In genomic region chr11:825366-826231, GRCh38 we compare ENCODE assay signal across 2 cellular contexts.
A peak's percentile ranks its signal among the peaks of the same experiment; 100 is the strongest.
TF ChIP-seq lines count a peak whose summit lies in the region.

No MANE protein-coding gene starts in this region.

TF ChIP-seq in HCT116, 20 proteins besides CTCF, POLR2A, EP300 and RAD21:
- TF ChIP-seq MAX (IDR thresholded peaks at IDR 0.05) (no peak), SRF (IDR thresholded peaks at IDR 0.05; ENCODE audit: low read depth) (no peak), POLR2AphosphoS5 (IDR thresholded peaks at IDR 0.05; ENCODE audit: low read depth, low read length) (no peak), FOSL1 (IDR thresholded peaks at IDR 0.05; ENCODE audit: low read depth) (no peak), JUND (IDR thresholded peaks at IDR 0.05) (no peak), SIN3A (IDR thresholded peaks at IDR 0.05; ENCODE audit: low read depth) (no peak), CEBPB (IDR thresholded peaks at IDR 0.05; ENCODE audit: low read depth) (no peak), ELF1 (IDR thresholded peaks at IDR 0.05; ENCODE audit: borderline replicate concordance, low read depth) (no peak)

TF ChIP-seq in HepG2, 621 proteins besides CTCF, POLR2A, EP300 and RAD21:
- no peak for TF ChIP-seq RBM39 (IDR thresholded peaks at IDR 0.05; ENCODE audit: low read depth, low read length, poor library complexity, severe bottlenecking)
- TF ChIP-seq ZNF512B (CRISPR knock-in tag; IDR thresholded peaks at IDR 0.05; ENCODE audit: borderline replicate concordance), result no peak
- peak; percentile 54; the same call in 1 of the 2 replicates for TF ChIP-seq ZC3H4 (CRISPR knock-in tag; IDR thresholded peaks at IDR 0.05; ENCODE audit: borderline replicate concordance)
- TF ChIP-seq RBM22 (optimal IDR thresholded peaks at IDR 0.05; ENCODE audit: low read length), result peak; percentile 83
- TF ChIP-seq TAF1 (CRISPR knock-in tag; IDR thresholded peaks at IDR 0.05), result no peak
- no peak for TF ChIP-seq BATF2 (CRISPR knock-in tag; IDR thresholded peaks at IDR 0.05)
- TF ChIP-seq POLR2AphosphoS5 (IDR thresholded peaks at IDR 0.05; ENCODE audit: low read depth, low read length), result peak; percentile 24; the same call in 1 of the 2 replicates
- no peak for TF ChIP-seq ZKSCAN1 (IDR thresholded peaks at IDR 0.05; ENCODE audit: low read length)
- TF ChIP-seq PCBP1 (IDR thresholded peaks at IDR 0.05; ENCODE audit: borderline replicate concordance, low read depth, low read length), result 0 out of 2 replicates have a peak, but pooled peaks have one; percentile 35
- peak; percentile 63; the same call in 1 of the 2 replicates for TF ChIP-seq POLR2G (IDR thresholded peaks at IDR 0.05; ENCODE audit: low read depth, low read length)
- TF ChIP-seq RFX1 (IDR thresholded peaks at IDR 0.05), result no peak
- TF ChIP-seq AHDC1 (CRISPR knock-in tag; IDR thresholded peaks at IDR 0.05; ENCODE audit: borderline replicate concordance), result no peak
- peak; percentile 90 for TF ChIP-seq AGO2 (optimal IDR thresholded peaks at IDR 0.05; ENCODE audit: low read depth, low read length)
- TF ChIP-seq ZNF687 (CRISPR knock-in tag; IDR thresholded peaks at IDR 0.05), result peak; percentile 44; the same call in 1 of the 2 replicates
- TF ChIP-seq ARID2 (CRISPR knock-in tag; IDR thresholded peaks at IDR 0.05; ENCODE audit: borderline replicate concordance), result peak; percentile 75; the same call in 1 of the 2 replicates
- peak; percentile 48; the same call in 1 of the 2 replicates for TF ChIP-seq ZC3H13 (CRISPR knock-in tag; IDR thresholded peaks at IDR 0.05)
- TF ChIP-seq MEIS1 (CRISPR knock-in tag; IDR thresholded peaks at IDR 0.05; ENCODE audit: borderline replicate concordance), result no peak
- TF ChIP-seq AGO1 (IDR thresholded peaks at IDR 0.05; ENCODE audit: low read depth, low read length, poor library complexity, severe bottlenecking), result peak; percentile 65
- TF ChIP-seq KDM2A (CRISPR knock-in tag; IDR thresholded peaks at IDR 0.05; ENCODE audit: borderline replicate concordance, low read depth), result peak; percentile 6; the same call in 1 of the 2 replicates
- TF ChIP-seq POLR2AphosphoS2 (IDR thresholded peaks at IDR 0.05; ENCODE audit: low read depth, low read length), result peak; percentile 6; the same call in 1 of the 2 replicates
- TF ChIP-seq ZNF503 (CRISPR knock-in tag; IDR thresholded peaks at IDR 0.05), result 0 out of 2 replicates have a peak, but pooled peaks have one; percentile 0
- TF ChIP-seq MEF2D (CRISPR knock-in tag; IDR thresholded peaks at IDR 0.05), result no peak
- TF ChIP-seq RBFOX2 (IDR thresholded peaks at IDR 0.05; ENCODE audit: low read depth, low read length), result peak; percentile 50; the same call in 1 of the 2 replicates
